9 cellular contexts compared by ENCODE assay signal in genomic region chr4:8269535-8270417, GRCh38. TPM values are rescaled to one million over a fixed set of nuclear protein-coding genes. Genes with fewer than 3 reads are reported as not detected.
DNase-seq lines count a peak whose midpoint lies in the region; ATAC-seq lines count a peak whose summit lies in the region.
"Had no signal": no experiment of that assay in that cellular context is flagged by ENCODE, and none has a peak within 500 bp of the region (broad histone marks: within the 10 kb centered on the region; RNA-seq: fewer than 3 reads in every experiment).

Gene HTRA3, plus strand, starts transcription at chr4:8269754. Its CDS starts 215 bp downstream, at chr4:8269969.

- H2BK5ac ChIP-seq in trophoblast cell (ENCODE audit: low read depth, low read length, poor library complexity), result peak within 1 kb of the TSS; percentile 18

- H3K23ac ChIP-seq in trophoblast cell (ENCODE audit: low read length), result no peak within 1 kb of the TSS

- peaks cover 3% of the 10 kb centered on the region for H3K27me3 ChIP-seq in trophoblast cell (ENCODE audit: insufficient read depth, low read length)

- peak within 1 kb of the TSS; percentile 37 for H3K4ac ChIP-seq in trophoblast cell (ENCODE audit: low read depth, low read length)

- peak within 1 kb of the TSS; percentile 57 for H3K14ac ChIP-seq in trophoblast cell (ENCODE audit: low read length)

- peak; percentile 55 for DNase-seq in Daoy (ENCODE audit: low read depth)
- peak; percentile 32 for DNase-seq in SKM-1 (lab: John Stamatoyannopoulos, UW; ENCODE audit: unreplicated experiment)
- DNase-seq in left cardiac atrium, result peak; percentile 71
- peak in 1 of 2 donors; percentile 21 for DNase-seq in trophoblast cell
- DNase-seq in SW 1271 (lab: John Stamatoyannopoulos, UW), result no peak
- no peak for DNase-seq in caudate nucleus (lab: John Stamatoyannopoulos, UW)
- DNase-seq: stimulated activated CD4-positive, alpha-beta T cell treated with anti-CD3 and anti-CD28 coated beads, Interleukin-2, amount 100 ng/mL, for 48 hours had no signal

- no CpG with 5 or more reads among the region's 111 CpGs for WGBS in trophoblast cell (ENCODE audit: extremely low coverage, insufficient coverage, insufficient read length)

- H2AK5ac ChIP-seq in trophoblast cell (ENCODE audit: low read length), result peak within 1 kb of the TSS; percentile 49

- H3K27ac ChIP-seq in trophoblast cell (ENCODE audit: low read depth, low read length) (no peak within 1 kb of the TSS), caudate nucleus (ENCODE audit: low read depth, low read length) (no peak within 1 kb of the TSS)

- peak within 1 kb of the TSS; percentile 90 for H3K4me2 ChIP-seq in trophoblast cell (ENCODE audit: low read length)

- H3K79me1 ChIP-seq in trophoblast cell (ENCODE audit: low read length), result peaks cover 17% of the 10 kb centered on the region

- H3K9me3 ChIP-seq in trophoblast cell (ENCODE audit: insufficient read depth, low read depth, low read length), result peaks cover 3% of the 10 kb centered on the region

- peak within 1 kb of the TSS; percentile 61 for H3K18ac ChIP-seq in trophoblast cell (ENCODE audit: low read length)

- peak within 1 kb of the TSS; percentile 84 for H4K8ac ChIP-seq in trophoblast cell (ENCODE audit: low read depth, low read length)

- H3K79me2 ChIP-seq in trophoblast cell (ENCODE audit: control insufficient read depth, insufficient read depth, low read length, poor library complexity), result peaks cover 4% of the 10 kb centered on the region

- peak; percentile 66 to 75 for ATAC-seq in left cardiac atrium
- ATAC-seq in GM18498 (IDR thresholded peaks at IDR 0.05; ENCODE audit: unreplicated experiment), result no peak
- ATAC-seq in HG02973 (IDR thresholded peaks at IDR 0.05; ENCODE audit: unreplicated experiment), result no peak

- no peak within 1 kb of the TSS for H3K9ac ChIP-seq in trophoblast cell (ENCODE audit: low read length)

- H3K4me1 ChIP-seq in trophoblast cell (ENCODE audit: control insufficient read depth in 1 of 2, insufficient read depth in 2 of 2, low read length in 2 of 2), result peaks cover 35% of the 10 kb centered on the region in 2 experiments

- peak within 1 kb of the TSS; percentile 61 for H2BK12ac ChIP-seq in trophoblast cell (ENCODE audit: low read length)

- H2AFZ ChIP-seq in trophoblast cell (ENCODE audit: insufficient read depth, low read length, poor library complexity), result peak within 1 kb of the TSS; percentile 42

- intact Hi-C loops in left cardiac atrium (cut with DNase I), result loop anchor here in 1 of 2 donors (10.0 kb wide), 1 partner anchor 135 kb away; no protein-coding TSS in a partner anchor

- peak within 1 kb of the TSS; percentile 60 for H3K4me3 ChIP-seq in trophoblast cell (ENCODE audit: low read depth, low read length)

- H2BK120ac ChIP-seq in trophoblast cell (ENCODE audit: insufficient read depth, low read length, poor library complexity), result peak within 1 kb of the TSS; percentile 29

- peak within 1 kb of the TSS; percentile 48 for H4K12ac ChIP-seq in trophoblast cell (ENCODE audit: low read depth, low read length)

- peaks cover 0 to 2% of the 10 kb centered on the region in 2 experiments for H3K36me3 ChIP-seq in trophoblast cell (ENCODE audit: control insufficient read depth in 1 of 2, insufficient read depth in 2 of 2, low read length in 2 of 2)

- H4K91ac ChIP-seq in trophoblast cell (ENCODE audit: low read depth, low read length), result peak within 1 kb of the TSS; percentile 72

RNA-seq across cellular contexts. Expression of gene HTRA3, which starts in this region (rescaled TPM):
- 0.11 and 0.27 TPM in 2 replicates for total RNA-seq in Daoy (2014; rRNA removed; shearing (Covaris generic))
- 10 to 100 TPM; 48.5 to 78.2 TPM for total RNA-seq in left cardiac atrium
- 31.1 and 33.0 TPM in 2 replicates for polyA plus RNA-seq in trophoblast cell (2013)

Comparison
In these comparisons a context has a peak if more than half of its experiments do, and no peak if none do; other contexts are left out.
1. RNA of gene HTRA3 (total RNA-seq): 48.5 to 78.2 TPM in left cardiac atrium; 0.11 to 0.27 TPM in Daoy; every median in the first group is over 10 times any median in the second.
2. Peak in DNase-seq in Daoy; RNA of the gene not detected or under 1 TPM.
3. DNase-seq: peak in SKM-1 (single experiment) and left cardiac atrium (single experiment); none in SW 1271 (0 of 2) and caudate nucleus (0 of 61).
4. ATAC-seq: peak in left cardiac atrium (2 of 2); none in GM18498 (single experiment) and HG02973 (single experiment).